ENCODE assay signal across 11 cellular contexts in genomic region chr1:16520435-16521287, GRCh38. TPM values are rescaled to one million over a fixed set of nuclear protein-coding genes. Genes with fewer than 3 reads are reported as not detected.
A peak's percentile ranks its signal among the peaks of the same experiment; 100 is the strongest.
DNase-seq lines count a peak whose midpoint lies in the region; TF ChIP-seq lines count a peak whose summit lies in the region.
"Not testable (repeated sequence)": the region's sequence is repeated elsewhere in the genome, so short reads cannot be mapped to it uniquely, and the experiment has no call there.
"Had no signal": no experiment of that assay in that cellular context is flagged by ENCODE, and none has a peak within 500 bp of the region (broad histone marks: within the 10 kb centered on the region; RNA-seq: fewer than 3 reads in every experiment).

No MANE protein-coding gene starts in this region.

- TF ChIP-seq CTCF in brain microvascular endothelial cell (IDR thresholded peaks at IDR 0.05; ENCODE audit: low read depth, low read length, missing control alignments), result peak; percentile 17
- TF ChIP-seq CTCF in epithelial cell of proximal tubule (conservative IDR thresholded peaks at IDR 0.05; ENCODE audit: low read depth, low read length); progenitor cell of endocrine pancreas (IDR thresholded peaks at IDR 0.05; ENCODE audit: unreplicated experiment); type B pancreatic cell (conservative IDR thresholded peaks at IDR 0.05): not testable (repeated sequence)

- H3K9me3 ChIP-seq in iPS DF 6.9 (ENCODE audit: control insufficient read depth, insufficient read depth, low read length), result not testable (repeated sequence)

- H3K4me3 ChIP-seq in brain microvascular endothelial cell (ENCODE audit: low read depth, low read length) (peak overlapping the region; percentile 55), epithelial cell of proximal tubule (ENCODE audit: low read depth, low read length) (peak overlapping the region; percentile 18), iPS DF 6.9 (ENCODE audit: low read length) (peak overlapping the region; percentile 63; the same call in 1 of the 2 replicates), mesendoderm (ENCODE audit: low read length) (peak overlapping the region; percentile 40)

- not testable (repeated sequence) for H3K27me3 ChIP-seq in brain microvascular endothelial cell (replicated peaks); iPS DF 6.9 (ENCODE audit: control insufficient read depth, insufficient read depth, low read length); mesendoderm (ENCODE audit: insufficient read depth, low read length, poor library complexity)

- H3K4ac ChIP-seq in mesendoderm (ENCODE audit: low read depth, low read length), result peak overlapping the region; percentile 49

- not testable (repeated sequence) for H3K23ac ChIP-seq in mesendoderm (ENCODE audit: low read length)

- peak overlapping the region; percentile 71 for H3K56ac ChIP-seq in mesendoderm (ENCODE audit: low read length)

- H3K36me3 ChIP-seq in brain microvascular endothelial cell (replicated peaks); iPS DF 6.9 (ENCODE audit: control insufficient read depth, insufficient read depth, low read length); mesendoderm (ENCODE audit: control insufficient read depth, insufficient read depth, low read length): not testable (repeated sequence)

- not testable (repeated sequence) for H4K8ac ChIP-seq in mesendoderm (ENCODE audit: low read depth, low read length)

- in situ Hi-C loops in brain microvascular endothelial cell (cut with HindIII; ENCODE audit: low pct_ligation_motif_present, low sequenced_read_pairs), result not testable (repeated sequence)

- not testable (repeated sequence) for H2BK5ac ChIP-seq in mesendoderm (ENCODE audit: low read length)

- H3K79me1 ChIP-seq in mesendoderm (ENCODE audit: low read length), result not testable (repeated sequence)

- H2AK5ac ChIP-seq in mesendoderm (ENCODE audit: low read length), result not testable (repeated sequence)

- not testable (repeated sequence) for H3K4me1 Mint-ChIP-seq in activated T-cell treated with anti-CD3 and anti-CD28 coated beads, Interleukin-2, amount 50 U/mL, for 24 hours (ENCODE audit: low read depth); type B pancreatic cell (ENCODE audit: unreplicated experiment)
- H3K4me1 Mint-ChIP-seq in progenitor cell of endocrine pancreas (ENCODE audit: low read depth), result peaks cover 12% of the 10 kb centered on the region

- not testable (repeated sequence) for H3K36me3 Mint-ChIP-seq in activated T-cell treated with anti-CD3 and anti-CD28 coated beads, Interleukin-2, amount 50 U/mL, for 24 hours (ENCODE audit: low read depth); progenitor cell of endocrine pancreas (ENCODE audit: insufficient read depth); type B pancreatic cell

- DNase-seq in HS-27A (ENCODE audit: low read depth) (peak; percentile 35), iPS DF 6.9 (ENCODE audit: low read depth, low spot score) (peak; percentile 50), mesendoderm (peak; percentile 87)
- not testable (repeated sequence) for DNase-seq in activated T-cell treated with anti-CD3 and anti-CD28 coated beads, Interleukin-2, amount 50 U/mL, for 24 hours; brain microvascular endothelial cell; epithelial cell of proximal tubule (ENCODE audit: low read depth); progenitor cell of endocrine pancreas (ENCODE audit: low spot score, unreplicated experiment); type B pancreatic cell (ENCODE audit: extremely low spot score, unreplicated experiment)

- peak overlapping the region; percentile 21 for H3K4me2 ChIP-seq in mesendoderm (ENCODE audit: low read length)

- WGBS in iPS DF 6.9 (ENCODE audit: insufficient coverage, insufficient read length), result no CpG with 5 or more reads among the region's 48 CpGs
- WGBS in mesendoderm (ENCODE audit: extremely low coverage, insufficient coverage, low lambda C conversion rate), result no CpG with 5 or more reads among the region's 48 CpGs

- peak overlapping the region; percentile 66 for H3K27ac Mint-ChIP-seq in activated T-cell treated with anti-CD3 and anti-CD28 coated beads, Interleukin-2, amount 50 U/mL, for 24 hours
- H3K27ac Mint-ChIP-seq in progenitor cell of endocrine pancreas, type B pancreatic cell: not testable (repeated sequence)

- H3K4me1 ChIP-seq in iPS DF 6.9 (ENCODE audit: control insufficient read depth, insufficient read depth, low read length); mesendoderm (ENCODE audit: control insufficient read depth, low read depth, low read length): not testable (repeated sequence)

- not testable (repeated sequence) for H2BK15ac ChIP-seq in mesendoderm (replicated peaks; ENCODE audit: low read depth)

- not testable (repeated sequence) for H3K79me2 ChIP-seq in mesendoderm (ENCODE audit: control insufficient read depth, insufficient read depth, low read length)

- not testable (repeated sequence) for H3K27ac ChIP-seq in brain microvascular endothelial cell; iPS DF 6.9 (ENCODE audit: low read length); mesendoderm (ENCODE audit: low read depth, low read length)

- not testable (repeated sequence) for H4K5ac ChIP-seq in mesendoderm (ENCODE audit: low read length)

- peak overlapping the region; percentile 30 for H3K4me3 Mint-ChIP-seq in activated T-cell treated with anti-CD3 and anti-CD28 coated beads, Interleukin-2, amount 50 U/mL, for 24 hours
- H3K4me3 Mint-ChIP-seq in progenitor cell of endocrine pancreas (ENCODE audit: low read depth) (peak overlapping the region; percentile 58), type B pancreatic cell (peak overlapping the region; percentile 71)

- not testable (repeated sequence) for H3K9me3 Mint-ChIP-seq in activated T-cell treated with anti-CD3 and anti-CD28 coated beads, Interleukin-2, amount 50 U/mL, for 24 hours; progenitor cell of endocrine pancreas (ENCODE audit: low read depth); type B pancreatic cell

- not testable (repeated sequence) for H3K18ac ChIP-seq in mesendoderm (ENCODE audit: low read length)

- H3K9ac ChIP-seq in mesendoderm (ENCODE audit: low read length), result peak overlapping the region; percentile 42

- not testable (repeated sequence) for H2BK120ac ChIP-seq in mesendoderm (ENCODE audit: low read depth, low read length)

- H3K27me3 Mint-ChIP-seq in activated T-cell treated with anti-CD3 and anti-CD28 coated beads, Interleukin-2, amount 50 U/mL, for 24 hours, result peaks cover 52% of the 10 kb centered on the region
- H3K27me3 Mint-ChIP-seq in progenitor cell of endocrine pancreas (peaks cover 48% of the 10 kb centered on the region), type B pancreatic cell (peaks cover 77% of the 10 kb centered on the region)

RNA-seq across cellular contexts. Expression of gene RNU1-1, which starts 6.6 kb away (rescaled TPM):
- total RNA-seq in epithelial cell of proximal tubule (under 0.01 TPM in 2 replicates), progenitor cell of endocrine pancreas (3,923 and 3,957 TPM in 2 replicates), type B pancreatic cell (ENCODE audit: low replicate concordance) (2,993 and 3,564 TPM in 2 replicates)
- not detected for polyA plus RNA-seq in mesendoderm (2013, experiment 1 of 2)
- not detected for polyA plus RNA-seq in mesendoderm (2013, experiment 2 of 2)
- polyA plus RNA-seq: adrenal gland, heart right ventricle, spleen had no signal

Comparison
In these comparisons a context has a peak if more than half of its experiments do, and no peak if none do; other contexts are left out.
1. RNA of gene RNU1-1, which starts 6.6 kb away (total RNA-seq): 3,923 to 3,957 TPM in progenitor cell of endocrine pancreas and 2,993 to 3,564 TPM in type B pancreatic cell; under 0.01 TPM in epithelial cell of proximal tubule; every median in the first group is over 1,000 times any median in the second.
2. Peak in every context shown above with its lines, with median percentiles within 50 percentile points of each other: H3K4me3 Mint-ChIP-seq and H3K4me3 ChIP-seq.